In the genomic region with DNA sequence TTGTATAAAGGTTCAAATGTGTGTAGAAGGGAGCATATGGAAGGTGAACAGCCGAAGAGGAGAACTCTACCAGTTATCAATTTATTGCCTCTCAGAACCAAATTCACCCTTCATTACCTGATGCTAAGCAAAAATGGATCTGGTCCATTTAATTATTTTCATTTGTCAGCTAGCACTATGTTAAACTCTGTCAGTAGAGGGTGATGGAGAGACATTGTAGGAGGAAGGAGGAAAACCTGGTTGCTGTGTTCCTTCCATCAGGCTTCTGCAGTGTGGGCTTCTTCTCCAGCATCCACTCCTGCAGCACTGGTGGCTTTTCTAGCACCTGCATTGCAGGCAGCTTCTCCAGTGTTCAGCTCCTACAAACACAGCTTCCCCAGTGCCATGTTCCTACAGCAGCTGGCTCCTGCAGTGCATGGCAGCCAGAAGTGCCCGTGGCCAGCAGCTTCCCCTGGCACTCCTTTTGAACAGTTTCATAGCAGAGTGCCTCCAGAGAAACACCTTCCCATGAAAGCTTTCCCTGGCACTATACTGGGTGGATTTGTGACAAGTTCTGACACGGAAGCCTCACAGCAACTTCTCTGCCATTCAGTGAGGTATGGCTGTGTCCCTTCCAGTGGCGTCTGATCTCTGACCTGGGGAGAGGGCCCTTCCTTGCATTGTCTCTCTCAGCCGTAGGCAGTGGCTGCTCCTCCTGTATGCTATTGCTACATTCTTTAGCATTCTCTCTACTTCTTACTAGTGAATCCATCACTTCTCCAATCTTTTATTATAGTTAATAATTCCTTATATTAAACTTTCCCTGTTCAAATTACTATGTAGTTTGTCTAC, we compare ENCODE assay signal across 1 cellular context.
TF ChIP-seq lines count a peak whose summit lies in the region.

No MANE protein-coding gene starts in this region.

TF ChIP-seq in HCT116, 20 proteins besides CTCF, POLR2A, EP300 and RAD21 (continued from another document):
- TF ChIP-seq, protein P1, sequence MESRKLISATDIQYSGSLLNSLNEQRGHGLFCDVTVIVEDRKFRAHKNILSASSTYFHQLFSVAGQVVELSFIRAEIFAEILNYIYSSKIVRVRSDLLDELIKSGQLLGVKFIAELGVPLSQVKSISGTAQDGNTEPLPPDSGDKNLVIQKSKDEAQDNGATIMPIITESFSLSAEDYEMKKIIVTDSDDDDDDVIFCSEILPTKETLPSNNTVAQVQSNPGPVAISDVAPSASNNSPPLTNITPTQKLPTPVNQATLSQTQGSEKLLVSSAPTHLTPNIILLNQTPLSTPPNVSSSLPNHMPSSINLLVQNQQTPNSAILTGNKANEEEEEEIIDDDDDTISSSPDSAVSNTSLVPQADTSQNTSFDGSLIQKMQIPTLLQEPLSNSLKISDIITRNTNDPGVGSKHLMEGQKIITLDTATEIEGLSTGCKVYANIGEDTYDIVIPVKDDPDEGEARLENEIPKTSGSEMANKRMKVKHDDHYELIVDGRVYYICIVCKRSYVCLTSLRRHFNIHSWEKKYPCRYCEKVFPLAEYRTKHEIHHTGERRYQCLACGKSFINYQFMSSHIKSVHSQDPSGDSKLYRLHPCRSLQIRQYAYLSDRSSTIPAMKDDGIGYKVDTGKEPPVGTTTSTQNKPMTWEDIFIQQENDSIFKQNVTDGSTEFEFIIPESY (IDR thresholded peaks at IDR 0.05; ENCODE audit: extremely low read depth, insufficient replicate concordance, low read length), result no peak
- TF ChIP-seq EGR1 (IDR thresholded peaks at IDR 0.05; ENCODE audit: low read depth) (no peak), SP1 (IDR thresholded peaks at IDR 0.05; ENCODE audit: low read depth) (no peak), YY1 (IDR thresholded peaks at IDR 0.05; ENCODE audit: extremely low read depth, insufficient replicate concordance, low read depth, low read length) (no peak), SIN3A (IDR thresholded peaks at IDR 0.05; ENCODE audit: low read depth) (no peak), EZH2phosphoT487 (IDR thresholded peaks at IDR 0.05; ENCODE audit: borderline replicate concordance) (no peak), EZH2 (IDR thresholded peaks at IDR 0.05) (no peak), ZNF274 (IDR thresholded peaks at IDR 0.05; ENCODE audit: low read depth, low read length) (no peak), JUND (IDR thresholded peaks at IDR 0.05) (no peak), CBX3 (IDR thresholded peaks at IDR 0.05; ENCODE audit: low read depth) (no peak)
- TF ChIP-seq, protein P2, sequence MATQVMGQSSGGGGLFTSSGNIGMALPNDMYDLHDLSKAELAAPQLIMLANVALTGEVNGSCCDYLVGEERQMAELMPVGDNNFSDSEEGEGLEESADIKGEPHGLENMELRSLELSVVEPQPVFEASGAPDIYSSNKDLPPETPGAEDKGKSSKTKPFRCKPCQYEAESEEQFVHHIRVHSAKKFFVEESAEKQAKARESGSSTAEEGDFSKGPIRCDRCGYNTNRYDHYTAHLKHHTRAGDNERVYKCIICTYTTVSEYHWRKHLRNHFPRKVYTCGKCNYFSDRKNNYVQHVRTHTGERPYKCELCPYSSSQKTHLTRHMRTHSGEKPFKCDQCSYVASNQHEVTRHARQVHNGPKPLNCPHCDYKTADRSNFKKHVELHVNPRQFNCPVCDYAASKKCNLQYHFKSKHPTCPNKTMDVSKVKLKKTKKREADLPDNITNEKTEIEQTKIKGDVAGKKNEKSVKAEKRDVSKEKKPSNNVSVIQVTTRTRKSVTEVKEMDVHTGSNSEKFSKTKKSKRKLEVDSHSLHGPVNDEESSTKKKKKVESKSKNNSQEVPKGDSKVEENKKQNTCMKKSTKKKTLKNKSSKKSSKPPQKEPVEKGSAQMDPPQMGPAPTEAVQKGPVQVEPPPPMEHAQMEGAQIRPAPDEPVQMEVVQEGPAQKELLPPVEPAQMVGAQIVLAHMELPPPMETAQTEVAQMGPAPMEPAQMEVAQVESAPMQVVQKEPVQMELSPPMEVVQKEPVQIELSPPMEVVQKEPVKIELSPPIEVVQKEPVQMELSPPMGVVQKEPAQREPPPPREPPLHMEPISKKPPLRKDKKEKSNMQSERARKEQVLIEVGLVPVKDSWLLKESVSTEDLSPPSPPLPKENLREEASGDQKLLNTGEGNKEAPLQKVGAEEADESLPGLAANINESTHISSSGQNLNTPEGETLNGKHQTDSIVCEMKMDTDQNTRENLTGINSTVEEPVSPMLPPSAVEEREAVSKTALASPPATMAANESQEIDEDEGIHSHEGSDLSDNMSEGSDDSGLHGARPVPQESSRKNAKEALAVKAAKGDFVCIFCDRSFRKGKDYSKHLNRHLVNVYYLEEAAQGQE (IDR thresholded peaks at IDR 0.05; ENCODE audit: low read depth), result no peak
